ENCODE assay signal across 14 cellular contexts in genomic region chr21:42580076-42580792, GRCh38.
"Had no signal": no experiment of that assay in that cellular context is flagged by ENCODE, and none has a peak within 500 bp of the region (broad histone marks: within the 10 kb centered on the region; RNA-seq: fewer than 3 reads in every experiment).

No MANE protein-coding gene starts in this region.

- H2AFZ ChIP-seq: parathyroid adenoma had no signal

- ATAC-seq: activated CD4-positive, alpha-beta T cell treated with anti-CD3 and anti-CD28 coated beads for 36 hours had no signal

- H3K4me1 ChIP-seq: tibial artery, vagina had no signal

- H3K36me3 ChIP-seq: vagina had no signal

- H3K27me3 ChIP-seq: tibial artery, vagina had no signal

- H3K9me3 ChIP-seq: vagina had no signal

- H3K79me2 ChIP-seq: parathyroid adenoma had no signal

- H3K4me3 ChIP-seq: lung, skin epidermis, tibial artery, vagina had no signal

- H3K27ac ChIP-seq: parathyroid adenoma, skin epidermis, tibial artery, vagina had no signal

- DNase-seq: activated CD4-positive, alpha-beta memory T cell treated with anti-CD3 and anti-CD28 coated beads for 36 hours; activated naive CD4-positive, alpha-beta T cell treated with Interleukin-2 at 50 U/mL for 16 hours; cerebellar nuclear complex; effector memory CD4-positive, alpha-beta T cell; foreskin fibroblast; naive B cell; stimulated activated CD4-positive, alpha-beta T cell treated with anti-CD3 and anti-CD28 coated beads, Interleukin-4, amount 100 ng/mL, for 24 hours; stimulated activated naive CD4-positive, alpha-beta T cell had no signal
